In genomic region chr11:32259641-32260081, GRCh38 we compare ENCODE assay signal across 8 cellular contexts.
A peak's percentile ranks its signal among the peaks of the same experiment; 100 is the strongest.
DNase-seq lines count a peak whose midpoint lies in the region; ATAC-seq lines count a peak whose summit lies in the region.

No MANE protein-coding gene starts in this region.

- CTCF ChIA-PET in activated CD8-positive, alpha-beta memory T cell treated with anti-CD3 and anti-CD28 coated beads, Interleukin-2, amount 10 ng/mL, durations not matched to agents 7 days and 5 days (lab: Charles Lee): no interaction called here

- H3K36me3 Mint-ChIP-seq in activated naive CD8-positive, alpha-beta T cell treated with anti-CD3 and anti-CD28 coated beads for 36 hours: no peaks in the 10 kb centered on the region
- H3K36me3 Mint-ChIP-seq in activated CD8-positive, alpha-beta memory T cell treated with anti-CD3 and anti-CD28 coated beads, Interleukin-2, amount 10 ng/mL, durations not matched to agents 7 days and 5 days: no peaks in the 10 kb centered on the region

- peaks cover 17% of the 10 kb centered on the region for H3K27me3 Mint-ChIP-seq in activated naive CD8-positive, alpha-beta T cell treated with anti-CD3 and anti-CD28 coated beads for 36 hours
- H3K27me3 Mint-ChIP-seq in activated CD8-positive, alpha-beta memory T cell treated with anti-CD3 and anti-CD28 coated beads, Interleukin-2, amount 10 ng/mL, durations not matched to agents 7 days and 5 days: peaks cover 16% of the 10 kb centered on the region

- peaks cover 4% of the 10 kb centered on the region for H3K4me1 Mint-ChIP-seq in activated naive CD8-positive, alpha-beta T cell treated with anti-CD3 and anti-CD28 coated beads for 36 hours
- H3K4me1 Mint-ChIP-seq in activated CD8-positive, alpha-beta memory T cell treated with anti-CD3 and anti-CD28 coated beads, Interleukin-2, amount 10 ng/mL, durations not matched to agents 7 days and 5 days: no peaks in the 10 kb centered on the region

- no peak overlapping the region for H3K27ac Mint-ChIP-seq in activated naive CD8-positive, alpha-beta T cell treated with anti-CD3 and anti-CD28 coated beads for 36 hours
- H3K27ac Mint-ChIP-seq in activated CD8-positive, alpha-beta memory T cell treated with anti-CD3 and anti-CD28 coated beads, Interleukin-2, amount 10 ng/mL, durations not matched to agents 7 days and 5 days: no peak overlapping the region

- DNase-seq in EH (ENCODE audit: low read depth): peak; percentile 9
- peak; percentile 3 for DNase-seq in activated naive CD8-positive, alpha-beta T cell treated with anti-CD3 and anti-CD28 coated beads for 36 hours
- peak in 2 of 3 donors; percentile 1 to 9 for DNase-seq in stimulated activated CD4-positive, alpha-beta T cell treated with anti-CD3 and anti-CD28 coated beads, TNF-alpha, amount 100 ng/mL, for 48 hours (ENCODE audit: low read depth in 3 of 3)
- no peak for DNase-seq in DMS114 treated with DMSO at 0.1 percent for 48 hours (lab: John Stamatoyannopoulos, UW; ENCODE audit: unreplicated experiment)
- DNase-seq in activated CD8-positive, alpha-beta memory T cell treated with anti-CD3 and anti-CD28 coated beads, Interleukin-2, amount 10 ng/mL, durations not matched to agents 7 days and 5 days: no peak
- no peak for DNase-seq in activated T-cell treated with anti-CD3 and anti-CD28 coated beads, Interleukin-2, amount 50 U/mL, for 48 hours

- ATAC-seq in GM19438 (IDR thresholded peaks at IDR 0.05; ENCODE audit: low read depth, unreplicated experiment): peak; percentile 95
- ATAC-seq in HG03342 (IDR thresholded peaks at IDR 0.05; ENCODE audit: unreplicated experiment): peak; percentile 98
- no peak for ATAC-seq in activated CD8-positive, alpha-beta memory T cell treated with anti-CD3 and anti-CD28 coated beads, Interleukin-2, amount 10 ng/mL, durations not matched to agents 7 days and 5 days

- H3K4me3 Mint-ChIP-seq in activated naive CD8-positive, alpha-beta T cell treated with anti-CD3 and anti-CD28 coated beads for 36 hours: no peak overlapping the region
- no peak overlapping the region for H3K4me3 Mint-ChIP-seq in activated CD8-positive, alpha-beta memory T cell treated with anti-CD3 and anti-CD28 coated beads, Interleukin-2, amount 10 ng/mL, durations not matched to agents 7 days and 5 days

- H3K9me3 Mint-ChIP-seq in activated naive CD8-positive, alpha-beta T cell treated with anti-CD3 and anti-CD28 coated beads for 36 hours: no peaks in the 10 kb centered on the region
- H3K9me3 Mint-ChIP-seq in activated CD8-positive, alpha-beta memory T cell treated with anti-CD3 and anti-CD28 coated beads, Interleukin-2, amount 10 ng/mL, durations not matched to agents 7 days and 5 days (ENCODE audit: low read depth): no peaks in the 10 kb centered on the region

Comparison
In these comparisons a context has a peak if more than half of its experiments do, and no peak if none do; other contexts are left out.
1. DNase-seq: peak in EH (single experiment), activated naive CD8-positive, alpha-beta T cell treated with anti-CD3 and anti-CD28 coated beads for 36 hours (single experiment) and stimulated activated CD4-positive, alpha-beta T cell treated with anti-CD3 and anti-CD28 coated beads, TNF-alpha, amount 100 ng/mL, for 48 hours (2 of 3); none in DMS114 treated with DMSO at 0.1 percent for 48 hours (single experiment), activated CD8-positive, alpha-beta memory T cell treated with anti-CD3 and anti-CD28 coated beads, Interleukin-2, amount 10 ng/mL, durations not matched to agents 7 days and 5 days (single experiment) and activated T-cell treated with anti-CD3 and anti-CD28 coated beads, Interleukin-2, amount 50 U/mL, for 48 hours (0 of 2).